ENCODE assay signal across 1 cellular context in the genomic region with DNA sequence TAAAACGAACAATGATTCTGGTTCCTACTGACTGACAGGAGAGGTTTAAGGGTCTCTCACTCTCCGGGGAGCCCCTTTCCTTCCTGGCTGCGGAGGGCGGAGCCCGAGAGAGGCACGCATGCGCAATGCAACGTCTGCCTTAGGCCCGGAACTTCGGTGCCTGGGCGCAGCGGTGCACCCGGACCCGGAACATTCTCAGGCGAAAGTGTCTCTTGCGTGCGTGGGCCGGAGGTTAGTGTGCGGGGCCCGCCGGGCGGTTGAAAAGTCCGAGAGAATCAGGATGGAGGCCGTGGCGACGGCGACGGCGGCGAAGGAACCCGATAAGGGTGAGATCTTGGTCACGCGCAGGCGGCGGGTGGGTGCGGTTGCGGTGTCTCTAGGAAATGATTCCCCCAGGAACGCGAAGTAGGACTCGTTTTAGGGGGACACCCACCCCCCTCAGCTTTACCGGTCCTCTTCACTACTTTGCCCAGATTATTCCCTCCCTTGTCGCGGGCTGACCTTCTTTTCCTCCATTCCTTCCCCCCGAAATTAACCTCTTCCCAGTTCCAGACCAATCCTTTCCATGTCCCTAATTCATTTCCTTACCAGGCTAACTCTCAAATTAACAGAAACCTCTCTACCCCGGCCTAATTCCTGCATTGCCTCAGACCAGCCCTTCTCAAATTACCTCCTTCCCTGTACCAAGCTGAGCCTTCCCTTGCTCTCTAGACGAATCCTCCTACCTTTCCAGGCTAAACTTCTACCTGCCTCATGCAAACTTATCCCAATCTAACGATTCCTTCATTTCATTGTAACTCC.
TF ChIP-seq lines count a peak whose summit lies in the region.

A gene (plus strand): TSS at position 142 of the 801 bp plus-strand sequence. CDS start 139 bp downstream, at position 281.

TF ChIP-seq in GM12878, 131 proteins besides CTCF, POLR2A, EP300 and RAD21 (continued from another document and continues in another):
- TF ChIP-seq, protein P1, sequence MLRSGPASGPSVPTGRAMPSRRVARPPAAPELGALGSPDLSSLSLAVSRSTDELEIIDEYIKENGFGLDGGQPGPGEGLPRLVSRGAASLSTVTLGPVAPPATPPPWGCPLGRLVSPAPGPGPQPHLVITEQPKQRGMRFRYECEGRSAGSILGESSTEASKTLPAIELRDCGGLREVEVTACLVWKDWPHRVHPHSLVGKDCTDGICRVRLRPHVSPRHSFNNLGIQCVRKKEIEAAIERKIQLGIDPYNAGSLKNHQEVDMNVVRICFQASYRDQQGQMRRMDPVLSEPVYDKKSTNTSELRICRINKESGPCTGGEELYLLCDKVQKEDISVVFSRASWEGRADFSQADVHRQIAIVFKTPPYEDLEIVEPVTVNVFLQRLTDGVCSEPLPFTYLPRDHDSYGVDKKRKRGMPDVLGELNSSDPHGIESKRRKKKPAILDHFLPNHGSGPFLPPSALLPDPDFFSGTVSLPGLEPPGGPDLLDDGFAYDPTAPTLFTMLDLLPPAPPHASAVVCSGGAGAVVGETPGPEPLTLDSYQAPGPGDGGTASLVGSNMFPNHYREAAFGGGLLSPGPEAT (IDR thresholded peaks at IDR 0.05; ENCODE audit: low read depth) = peak; percentile 97
- TF ChIP-seq STAT3 (IDR thresholded peaks at IDR 0.05; ENCODE audit: low read depth, low read length) (peak; percentile 31; the same call in 1 of the 2 replicates), MTA2 (IDR thresholded peaks at IDR 0.05; ENCODE audit: low read depth) (peak; percentile 62), RAD51 (IDR thresholded peaks at IDR 0.05) (peak; percentile 65; the same call in 1 of the 2 replicates), ZNF622 (IDR thresholded peaks at IDR 0.05) (no peak), STAT1 (conservative IDR thresholded peaks at IDR 0.05) (peak; percentile 97), ETV6 (conservative IDR thresholded peaks at IDR 0.05 in 1 of 2, IDR thresholded peaks at IDR 0.05 in 1 of 2; ENCODE audit: borderline replicate concordance in 1 of 2, low read depth in 1 of 2) (0 out of 4 replicates have a peak, but pooled peaks of 1 of the 2 experiments have one; percentile 60), BACH1 (IDR thresholded peaks at IDR 0.05; ENCODE audit: borderline replicate concordance) (peak; percentile 76; the same call in 1 of the 2 replicates), SMC3 (IDR thresholded peaks at IDR 0.05; ENCODE audit: borderline replicate concordance, low read length) (0 out of 2 replicates have a peak, but pooled peaks have one; percentile 7), MYB (IDR thresholded peaks at IDR 0.05; ENCODE audit: borderline replicate concordance, low read depth, low read length) (no peak), SUZ12 (IDR thresholded peaks at IDR 0.05; ENCODE audit: unreplicated experiment) (no peak), BHLHE40 (IDR thresholded peaks at IDR 0.05; ENCODE audit: borderline replicate concordance in 1 of 2, low read depth in 2 of 2, low read length in 1 of 2) (peak; percentile 81 to 95), TAF1 (IDR thresholded peaks at IDR 0.05; ENCODE audit: borderline replicate concordance, low read depth, low read length) (no peak), MEF2B (IDR thresholded peaks at IDR 0.05; ENCODE audit: partially characterized antibody, poor library complexity, severe bottlenecking) (peak; percentile 81), WRNIP1 (IDR thresholded peaks at IDR 0.05; ENCODE audit: borderline replicate concordance, low read depth, low read length) (peak; percentile 98), SREBF2 (IDR thresholded peaks at IDR 0.05; ENCODE audit: low read length) (no peak), MEF2A (IDR thresholded peaks at IDR 0.05; ENCODE audit: insufficient read depth, low read depth, low read length) (0 out of 2 replicates have a peak, but pooled peaks have one; percentile 31), IRF4 (IDR thresholded peaks at IDR 0.05; ENCODE audit: low read depth, low read length) (no peak; the same call in 1 of the 2 replicates), IKZF2 (IDR thresholded peaks at IDR 0.05) (peak; percentile 65 to 85), ZSCAN29 (IDR thresholded peaks at IDR 0.05) (peak; percentile 90), ZBED1 (IDR thresholded peaks at IDR 0.05; ENCODE audit: borderline replicate concordance) (no peak; the same call in 1 of the 2 replicates), SIX5 (IDR thresholded peaks at IDR 0.05; ENCODE audit: low read depth, low read length, severe bottlenecking) (no peak), RELA (IDR thresholded peaks at IDR 0.05; ENCODE audit: borderline replicate concordance, partially characterized antibody) (peak; percentile 32), DPF2 (IDR thresholded peaks at IDR 0.05) (no peak; the same call in none of the 2 replicates), MXI1 (IDR thresholded peaks at IDR 0.05; ENCODE audit: low read depth, low read length) (peak; percentile 75; the same call in 1 of the 2 replicates), SREBF1 (IDR thresholded peaks at IDR 0.05; ENCODE audit: low read length) (no peak), ZNF24 (IDR thresholded peaks at IDR 0.05) (peak; percentile 73), SRF (IDR thresholded peaks at IDR 0.05; ENCODE audit: low read depth in 2 of 2, low read length in 2 of 2) (peak in 1 of 2 experiments; percentile 70; a peak in 2 of 4 replicates), YY1 (IDR thresholded peaks at IDR 0.05; ENCODE audit: low read depth, low read length) (peak; percentile 71), GATAD2B (conservative IDR thresholded peaks at IDR 0.05; ENCODE audit: low read depth) (peak; percentile 96), NBN (IDR thresholded peaks at IDR 0.05) (peak; percentile 99), CBFB (IDR thresholded peaks at IDR 0.05; ENCODE audit: low read depth) (peak; percentile 98), TARDBP (IDR thresholded peaks at IDR 0.05; ENCODE audit: borderline replicate concordance) (peak; percentile 81; the same call in 1 of the 2 replicates), SPI1 (IDR thresholded peaks at IDR 0.05; ENCODE audit: borderline replicate concordance, insufficient read depth, low read depth, low read length) (0 out of 2 replicates have a peak, but pooled peaks have one; percentile 15), NR2F1 (conservative IDR thresholded peaks at IDR 0.05) (peak; percentile 76), CEBPB (IDR thresholded peaks at IDR 0.05; ENCODE audit: borderline replicate concordance in 1 of 2, low read depth in 2 of 2, low read length in 2 of 2) (no peak)
- TF ChIP-seq, protein P2, sequence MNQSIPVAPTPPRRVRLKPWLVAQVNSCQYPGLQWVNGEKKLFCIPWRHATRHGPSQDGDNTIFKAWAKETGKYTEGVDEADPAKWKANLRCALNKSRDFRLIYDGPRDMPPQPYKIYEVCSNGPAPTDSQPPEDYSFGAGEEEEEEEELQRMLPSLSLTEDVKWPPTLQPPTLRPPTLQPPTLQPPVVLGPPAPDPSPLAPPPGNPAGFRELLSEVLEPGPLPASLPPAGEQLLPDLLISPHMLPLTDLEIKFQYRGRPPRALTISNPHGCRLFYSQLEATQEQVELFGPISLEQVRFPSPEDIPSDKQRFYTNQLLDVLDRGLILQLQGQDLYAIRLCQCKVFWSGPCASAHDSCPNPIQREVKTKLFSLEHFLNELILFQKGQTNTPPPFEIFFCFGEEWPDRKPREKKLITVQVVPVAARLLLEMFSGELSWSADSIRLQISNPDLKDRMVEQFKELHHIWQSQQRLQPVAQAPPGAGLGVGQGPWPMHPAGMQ (IDR thresholded peaks at IDR 0.05; ENCODE audit: borderline replicate concordance) = peak; percentile 71
- TF ChIP-seq, protein P3, sequence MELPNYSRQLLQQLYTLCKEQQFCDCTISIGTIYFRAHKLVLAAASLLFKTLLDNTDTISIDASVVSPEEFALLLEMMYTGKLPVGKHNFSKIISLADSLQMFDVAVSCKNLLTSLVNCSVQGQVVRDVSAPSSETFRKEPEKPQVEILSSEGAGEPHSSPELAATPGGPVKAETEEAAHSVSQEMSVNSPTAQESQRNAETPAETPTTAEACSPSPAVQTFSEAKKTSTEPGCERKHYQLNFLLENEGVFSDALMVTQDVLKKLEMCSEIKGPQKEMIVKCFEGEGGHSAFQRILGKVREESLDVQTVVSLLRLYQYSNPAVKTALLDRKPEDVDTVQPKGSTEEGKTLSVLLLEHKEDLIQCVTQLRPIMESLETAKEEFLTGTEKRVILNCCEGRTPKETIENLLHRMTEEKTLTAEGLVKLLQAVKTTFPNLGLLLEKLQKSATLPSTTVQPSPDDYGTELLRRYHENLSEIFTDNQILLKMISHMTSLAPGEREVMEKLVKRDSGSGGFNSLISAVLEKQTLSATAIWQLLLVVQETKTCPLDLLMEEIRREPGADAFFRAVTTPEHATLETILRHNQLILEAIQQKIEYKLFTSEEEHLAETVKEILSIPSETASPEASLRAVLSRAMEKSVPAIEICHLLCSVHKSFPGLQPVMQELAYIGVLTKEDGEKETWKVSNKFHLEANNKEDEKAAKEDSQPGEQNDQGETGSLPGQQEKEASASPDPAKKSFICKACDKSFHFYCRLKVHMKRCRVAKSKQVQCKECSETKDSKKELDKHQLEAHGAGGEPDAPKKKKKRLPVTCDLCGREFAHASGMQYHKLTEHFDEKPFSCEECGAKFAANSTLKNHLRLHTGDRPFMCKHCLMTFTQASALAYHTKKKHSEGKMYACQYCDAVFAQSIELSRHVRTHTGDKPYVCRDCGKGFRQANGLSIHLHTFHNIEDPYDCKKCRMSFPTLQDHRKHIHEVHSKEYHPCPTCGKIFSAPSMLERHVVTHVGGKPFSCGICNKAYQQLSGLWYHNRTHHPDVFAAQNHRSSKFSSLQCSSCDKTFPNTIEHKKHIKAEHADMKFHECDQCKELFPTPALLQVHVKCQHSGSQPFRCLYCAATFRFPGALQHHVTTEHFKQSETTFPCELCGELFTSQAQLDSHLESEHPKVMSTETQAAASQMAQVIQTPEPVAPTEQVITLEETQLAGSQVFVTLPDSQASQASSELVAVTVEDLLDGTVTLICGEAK (IDR thresholded peaks at IDR 0.05; ENCODE audit: borderline replicate concordance) = peak; percentile 99
- TF ChIP-seq, protein P4, sequence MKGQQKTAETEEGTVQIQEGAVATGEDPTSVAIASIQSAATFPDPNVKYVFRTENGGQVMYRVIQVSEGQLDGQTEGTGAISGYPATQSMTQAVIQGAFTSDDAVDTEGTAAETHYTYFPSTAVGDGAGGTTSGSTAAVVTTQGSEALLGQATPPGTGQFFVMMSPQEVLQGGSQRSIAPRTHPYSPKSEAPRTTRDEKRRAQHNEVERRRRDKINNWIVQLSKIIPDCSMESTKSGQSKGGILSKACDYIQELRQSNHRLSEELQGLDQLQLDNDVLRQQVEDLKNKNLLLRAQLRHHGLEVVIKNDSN (IDR thresholded peaks at IDR 0.05; ENCODE audit: borderline replicate concordance, extremely low read length, insufficient read depth, low read depth, low read length) = peak; percentile 60
- TF ChIP-seq, protein P5, sequence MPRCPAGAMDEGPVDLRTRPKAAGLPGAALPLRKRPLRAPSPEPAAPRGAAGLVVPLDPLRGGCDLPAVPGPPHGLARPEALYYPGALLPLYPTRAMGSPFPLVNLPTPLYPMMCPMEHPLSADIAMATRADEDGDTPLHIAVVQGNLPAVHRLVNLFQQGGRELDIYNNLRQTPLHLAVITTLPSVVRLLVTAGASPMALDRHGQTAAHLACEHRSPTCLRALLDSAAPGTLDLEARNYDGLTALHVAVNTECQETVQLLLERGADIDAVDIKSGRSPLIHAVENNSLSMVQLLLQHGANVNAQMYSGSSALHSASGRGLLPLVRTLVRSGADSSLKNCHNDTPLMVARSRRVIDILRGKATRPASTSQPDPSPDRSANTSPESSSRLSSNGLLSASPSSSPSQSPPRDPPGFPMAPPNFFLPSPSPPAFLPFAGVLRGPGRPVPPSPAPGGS (IDR thresholded peaks at IDR 0.05; ENCODE audit: borderline replicate concordance, insufficient read depth, low read depth, low read length, poor library complexity, severe bottlenecking) = peak; percentile 75
- TF ChIP-seq, protein P6, sequence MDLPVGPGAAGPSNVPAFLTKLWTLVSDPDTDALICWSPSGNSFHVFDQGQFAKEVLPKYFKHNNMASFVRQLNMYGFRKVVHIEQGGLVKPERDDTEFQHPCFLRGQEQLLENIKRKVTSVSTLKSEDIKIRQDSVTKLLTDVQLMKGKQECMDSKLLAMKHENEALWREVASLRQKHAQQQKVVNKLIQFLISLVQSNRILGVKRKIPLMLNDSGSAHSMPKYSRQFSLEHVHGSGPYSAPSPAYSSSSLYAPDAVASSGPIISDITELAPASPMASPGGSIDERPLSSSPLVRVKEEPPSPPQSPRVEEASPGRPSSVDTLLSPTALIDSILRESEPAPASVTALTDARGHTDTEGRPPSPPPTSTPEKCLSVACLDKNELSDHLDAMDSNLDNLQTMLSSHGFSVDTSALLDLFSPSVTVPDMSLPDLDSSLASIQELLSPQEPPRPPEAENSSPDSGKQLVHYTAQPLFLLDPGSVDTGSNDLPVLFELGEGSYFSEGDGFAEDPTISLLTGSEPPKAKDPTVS (IDR thresholded peaks at IDR 0.05; ENCODE audit: low read depth, low read length) = peak; percentile 16; the same call in 1 of the 2 replicates
- TF ChIP-seq, protein P7, sequence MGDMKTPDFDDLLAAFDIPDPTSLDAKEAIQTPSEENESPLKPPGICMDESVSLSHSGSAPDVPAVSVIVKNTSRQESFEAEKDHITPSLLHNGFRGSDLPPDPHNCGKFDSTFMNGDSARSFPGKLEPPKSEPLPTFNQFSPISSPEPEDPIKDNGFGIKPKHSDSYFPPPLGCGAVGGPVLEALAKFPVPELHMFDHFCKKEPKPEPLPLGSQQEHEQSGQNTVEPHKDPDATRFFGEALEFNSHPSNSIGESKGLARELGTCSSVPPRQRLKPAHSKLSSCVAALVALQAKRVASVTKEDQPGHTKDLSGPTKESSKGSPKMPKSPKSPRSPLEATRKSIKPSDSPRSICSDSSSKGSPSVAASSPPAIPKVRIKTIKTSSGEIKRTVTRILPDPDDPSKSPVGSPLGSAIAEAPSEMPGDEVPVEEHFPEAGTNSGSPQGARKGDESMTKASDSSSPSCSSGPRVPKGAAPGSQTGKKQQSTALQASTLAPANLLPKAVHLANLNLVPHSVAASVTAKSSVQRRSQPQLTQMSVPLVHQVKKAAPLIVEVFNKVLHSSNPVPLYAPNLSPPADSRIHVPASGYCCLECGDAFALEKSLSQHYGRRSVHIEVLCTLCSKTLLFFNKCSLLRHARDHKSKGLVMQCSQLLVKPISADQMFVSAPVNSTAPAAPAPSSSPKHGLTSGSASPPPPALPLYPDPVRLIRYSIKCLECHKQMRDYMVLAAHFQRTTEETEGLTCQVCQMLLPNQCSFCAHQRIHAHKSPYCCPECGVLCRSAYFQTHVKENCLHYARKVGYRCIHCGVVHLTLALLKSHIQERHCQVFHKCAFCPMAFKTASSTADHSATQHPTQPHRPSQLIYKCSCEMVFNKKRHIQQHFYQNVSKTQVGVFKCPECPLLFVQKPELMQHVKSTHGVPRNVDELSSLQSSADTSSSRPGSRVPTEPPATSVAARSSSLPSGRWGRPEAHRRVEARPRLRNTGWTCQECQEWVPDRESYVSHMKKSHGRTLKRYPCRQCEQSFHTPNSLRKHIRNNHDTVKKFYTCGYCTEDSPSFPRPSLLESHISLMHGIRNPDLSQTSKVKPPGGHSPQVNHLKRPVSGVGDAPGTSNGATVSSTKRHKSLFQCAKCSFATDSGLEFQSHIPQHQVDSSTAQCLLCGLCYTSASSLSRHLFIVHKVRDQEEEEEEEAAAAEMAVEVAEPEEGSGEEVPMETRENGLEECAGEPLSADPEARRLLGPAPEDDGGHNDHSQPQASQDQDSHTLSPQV (IDR thresholded peaks at IDR 0.05) = no peak
- TF ChIP-seq, protein P8, sequence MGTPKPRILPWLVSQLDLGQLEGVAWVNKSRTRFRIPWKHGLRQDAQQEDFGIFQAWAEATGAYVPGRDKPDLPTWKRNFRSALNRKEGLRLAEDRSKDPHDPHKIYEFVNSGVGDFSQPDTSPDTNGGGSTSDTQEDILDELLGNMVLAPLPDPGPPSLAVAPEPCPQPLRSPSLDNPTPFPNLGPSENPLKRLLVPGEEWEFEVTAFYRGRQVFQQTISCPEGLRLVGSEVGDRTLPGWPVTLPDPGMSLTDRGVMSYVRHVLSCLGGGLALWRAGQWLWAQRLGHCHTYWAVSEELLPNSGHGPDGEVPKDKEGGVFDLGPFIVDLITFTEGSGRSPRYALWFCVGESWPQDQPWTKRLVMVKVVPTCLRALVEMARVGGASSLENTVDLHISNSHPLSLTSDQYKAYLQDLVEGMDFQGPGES (IDR thresholded peaks at IDR 0.05) = peak; percentile 56; the same call in 1 of the 2 replicates
